ENCODE assay signal across 2 cellular contexts in the genomic region with DNA sequence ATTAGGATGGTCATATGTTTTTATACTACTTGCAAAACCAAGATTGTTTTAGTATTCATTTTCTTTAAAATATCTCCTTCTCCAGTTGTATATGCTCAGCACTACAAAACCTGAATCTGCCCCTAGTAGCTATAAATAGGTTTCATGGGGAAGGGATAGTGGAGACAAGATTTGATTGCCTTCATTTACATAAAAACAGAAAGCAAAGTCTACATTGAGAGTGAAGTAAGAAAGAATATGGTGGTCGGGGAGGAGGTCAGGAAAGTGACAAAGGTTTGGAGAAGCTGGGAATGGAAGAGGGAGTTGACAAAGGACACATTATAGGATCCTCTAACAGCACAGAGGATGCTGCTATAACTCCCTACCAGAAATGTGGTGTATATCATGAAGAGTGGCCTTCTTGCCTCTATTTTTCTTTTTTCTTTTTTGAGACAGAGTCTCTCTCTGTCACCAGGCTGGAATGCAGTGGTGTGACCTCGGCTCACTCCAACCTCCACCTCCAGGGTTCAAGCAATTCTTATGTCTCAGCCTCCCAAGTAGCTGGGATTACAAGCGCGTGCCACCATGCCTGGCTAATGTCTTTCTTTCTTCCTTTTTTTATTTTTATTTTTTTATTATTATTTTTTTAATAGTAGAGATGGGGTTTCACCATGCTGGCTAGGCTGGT.
TF ChIP-seq lines count a peak whose summit lies in the region.

No MANE protein-coding gene starts in this region.

TF ChIP-seq in GM23338, 12 proteins besides CTCF, POLR2A, EP300 and RAD21 (continues in another document):
- no peak for TF ChIP-seq EZH2 (IDR thresholded peaks at IDR 0.05; ENCODE audit: low read depth, unreplicated experiment)
- TF ChIP-seq POLR2AphosphoS5 (IDR thresholded peaks at IDR 0.05; ENCODE audit: low read depth), result no peak
- no peak for TF ChIP-seq CREB1 (CRISPR knock-in tag; IDR thresholded peaks at IDR 0.05; ENCODE audit: low read depth)
- no peak for TF ChIP-seq EZH2phosphoT487 (IDR thresholded peaks at IDR 0.05; ENCODE audit: unreplicated experiment)
- TF ChIP-seq, protein P1, sequence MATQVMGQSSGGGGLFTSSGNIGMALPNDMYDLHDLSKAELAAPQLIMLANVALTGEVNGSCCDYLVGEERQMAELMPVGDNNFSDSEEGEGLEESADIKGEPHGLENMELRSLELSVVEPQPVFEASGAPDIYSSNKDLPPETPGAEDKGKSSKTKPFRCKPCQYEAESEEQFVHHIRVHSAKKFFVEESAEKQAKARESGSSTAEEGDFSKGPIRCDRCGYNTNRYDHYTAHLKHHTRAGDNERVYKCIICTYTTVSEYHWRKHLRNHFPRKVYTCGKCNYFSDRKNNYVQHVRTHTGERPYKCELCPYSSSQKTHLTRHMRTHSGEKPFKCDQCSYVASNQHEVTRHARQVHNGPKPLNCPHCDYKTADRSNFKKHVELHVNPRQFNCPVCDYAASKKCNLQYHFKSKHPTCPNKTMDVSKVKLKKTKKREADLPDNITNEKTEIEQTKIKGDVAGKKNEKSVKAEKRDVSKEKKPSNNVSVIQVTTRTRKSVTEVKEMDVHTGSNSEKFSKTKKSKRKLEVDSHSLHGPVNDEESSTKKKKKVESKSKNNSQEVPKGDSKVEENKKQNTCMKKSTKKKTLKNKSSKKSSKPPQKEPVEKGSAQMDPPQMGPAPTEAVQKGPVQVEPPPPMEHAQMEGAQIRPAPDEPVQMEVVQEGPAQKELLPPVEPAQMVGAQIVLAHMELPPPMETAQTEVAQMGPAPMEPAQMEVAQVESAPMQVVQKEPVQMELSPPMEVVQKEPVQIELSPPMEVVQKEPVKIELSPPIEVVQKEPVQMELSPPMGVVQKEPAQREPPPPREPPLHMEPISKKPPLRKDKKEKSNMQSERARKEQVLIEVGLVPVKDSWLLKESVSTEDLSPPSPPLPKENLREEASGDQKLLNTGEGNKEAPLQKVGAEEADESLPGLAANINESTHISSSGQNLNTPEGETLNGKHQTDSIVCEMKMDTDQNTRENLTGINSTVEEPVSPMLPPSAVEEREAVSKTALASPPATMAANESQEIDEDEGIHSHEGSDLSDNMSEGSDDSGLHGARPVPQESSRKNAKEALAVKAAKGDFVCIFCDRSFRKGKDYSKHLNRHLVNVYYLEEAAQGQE (IDR thresholded peaks at IDR 0.05; ENCODE audit: unreplicated experiment), result no peak
- TF ChIP-seq, protein P2, sequence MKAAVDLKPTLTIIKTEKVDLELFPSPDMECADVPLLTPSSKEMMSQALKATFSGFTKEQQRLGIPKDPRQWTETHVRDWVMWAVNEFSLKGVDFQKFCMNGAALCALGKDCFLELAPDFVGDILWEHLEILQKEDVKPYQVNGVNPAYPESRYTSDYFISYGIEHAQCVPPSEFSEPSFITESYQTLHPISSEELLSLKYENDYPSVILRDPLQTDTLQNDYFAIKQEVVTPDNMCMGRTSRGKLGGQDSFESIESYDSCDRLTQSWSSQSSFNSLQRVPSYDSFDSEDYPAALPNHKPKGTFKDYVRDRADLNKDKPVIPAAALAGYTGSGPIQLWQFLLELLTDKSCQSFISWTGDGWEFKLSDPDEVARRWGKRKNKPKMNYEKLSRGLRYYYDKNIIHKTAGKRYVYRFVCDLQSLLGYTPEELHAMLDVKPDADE (IDR thresholded peaks at IDR 0.05), result no peak
- TF ChIP-seq ZNF114 (CRISPR knock-in tag; IDR thresholded peaks at IDR 0.05), result no peak
- TF ChIP-seq JUNB (IDR thresholded peaks at IDR 0.05; ENCODE audit: unreplicated experiment), result no peak
- TF ChIP-seq ZNF331 (CRISPR knock-in tag; IDR thresholded peaks at IDR 0.05; ENCODE audit: low read depth), result no peak

TF ChIP-seq in SK-N-SH, 30 proteins besides CTCF, POLR2A, EP300 and RAD21:
- TF ChIP-seq RXRA (IDR thresholded peaks at IDR 0.05; ENCODE audit: borderline replicate concordance, low read depth) (no peak), POLR2AphosphoS5 (IDR thresholded peaks at IDR 0.05; ENCODE audit: low read depth, low read length) (no peak), ELF1 (IDR thresholded peaks at IDR 0.05) (no peak), MXI1 (IDR thresholded peaks at IDR 0.05; ENCODE audit: low read depth, low read length) (no peak)
TF ChIP-seq in SK-N-SH: peak in this region for 0.
